19 cellular contexts compared by ENCODE assay signal in the genomic region with DNA sequence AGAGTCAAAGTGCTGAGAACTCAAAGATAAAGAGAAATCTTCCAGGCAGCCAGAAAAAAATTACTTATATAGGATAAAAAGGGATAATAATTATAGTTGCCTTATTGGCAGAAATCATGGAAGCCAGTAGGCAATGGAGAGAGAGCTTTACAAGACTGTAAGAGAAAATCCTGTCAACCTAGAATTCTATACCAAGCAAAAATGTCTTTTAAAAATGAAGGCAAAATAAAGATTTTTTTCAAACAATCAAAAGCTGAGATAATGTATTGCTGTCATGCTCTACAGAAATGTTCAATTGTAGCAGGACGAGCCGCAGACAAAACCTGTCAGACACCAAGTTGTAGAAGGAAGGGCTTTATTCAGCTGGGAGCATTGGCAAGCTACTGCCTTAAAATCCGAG. TPM values are rescaled to one million over a fixed set of nuclear protein-coding genes. Genes with fewer than 3 reads are reported as not detected.
DNase-seq lines count a peak whose midpoint lies in the region; ATAC-seq and TF ChIP-seq lines count a peak whose summit lies in the region.
"Had no signal": no experiment of that assay in that cellular context is flagged by ENCODE, and none has a peak within 500 bp of the region (broad histone marks: within the 10 kb centered on the region; RNA-seq: fewer than 3 reads in every experiment).

No MANE protein-coding gene starts in this region.

- H4K20me1 ChIP-seq in GM23338 (replicated peaks; ENCODE audit: insufficient read depth) (no peaks in the 10 kb centered on the region), OCI-LY3 (ENCODE audit: insufficient read depth, low read length) (no peaks in the 10 kb centered on the region)
- H4K20me1 ChIP-seq: BLaER1 treated with 17β-estradiol and CSF1 and Interleukin-3, amounts not matched to agents 10 nM and 100 nM had no signal

- H3K9ac ChIP-seq in OCI-LY3 (ENCODE audit: low read length), result no peak overlapping the region
- H3K9ac ChIP-seq: BLaER1 treated with 17β-estradiol and CSF1 and Interleukin-3, amounts not matched to agents 10 nM and 100 nM had no signal

- peak; percentile 1 for DNase-seq in activated CD8-positive, alpha-beta memory T cell treated with anti-CD3 and anti-CD28 coated beads, Interleukin-2, amount 50 U/mL, for 48 hours
- DNase-seq in activated CD8-positive, alpha-beta memory T cell treated with anti-CD3 and anti-CD28 coated beads, Interleukin-2, amount 10 ng/mL, durations not matched to agents 7 days and 5 days, result no peak
- DNase-seq in GM23338 (ENCODE audit: low spot score) (no peak), epithelial cell of prostate (ENCODE audit: low read depth, low spot score) (no peak), vagina (ENCODE audit: extremely low spot score in 2 of 2) (no peak)
- DNase-seq in activated CD4-positive, alpha-beta T cell treated with anti-CD3 and anti-CD28 coated beads, Interleukin-2, amount 50 U/mL, for 48 hours, result no peak
- DNase-seq: AML-193; Caco-2; Calu3; CD4-positive, alpha-beta T cell; CD8-positive, alpha-beta T cell; DMS79 treated with DMSO at 0.1 percent for 48 hours; GF-D8 had no signal

- H3K36me3 Mint-ChIP-seq in activated CD8-positive, alpha-beta memory T cell treated with anti-CD3 and anti-CD28 coated beads, Interleukin-2, amount 10 ng/mL, durations not matched to agents 7 days and 5 days, result peaks cover 2% of the 10 kb centered on the region
- H3K36me3 Mint-ChIP-seq in GM23338 (ENCODE audit: low read depth), result peaks cover 14% of the 10 kb centered on the region; the same call in 2 of the 3 replicates
- H3K36me3 Mint-ChIP-seq: CD8-positive, alpha-beta T cell had no signal

- H3K27ac Mint-ChIP-seq in activated CD8-positive, alpha-beta memory T cell treated with anti-CD3 and anti-CD28 coated beads, Interleukin-2, amount 10 ng/mL, durations not matched to agents 7 days and 5 days, result no peak overlapping the region
- H3K27ac Mint-ChIP-seq in GM23338, result no peak overlapping the region
- H3K27ac Mint-ChIP-seq: B cell; CD4-positive, alpha-beta T cell; CD8-positive, alpha-beta T cell had no signal

- ATAC-seq in activated CD8-positive, alpha-beta memory T cell treated with anti-CD3 and anti-CD28 coated beads, Interleukin-2, amount 10 ng/mL, durations not matched to agents 7 days and 5 days, result no peak
- ATAC-seq in GM23338, result no peak
- ATAC-seq: A549; CD8-positive, alpha-beta T cell had no signal

- H2AFZ ChIP-seq in GM23338 (0 out of 2 replicates have a peak overlapping the region, but pooled peaks have one; percentile 10), OCI-LY3 (ENCODE audit: low read depth, low read length) (no peak overlapping the region)

- TF ChIP-seq CTCF in GM23338 (conservative IDR thresholded peaks at IDR 0.05; ENCODE audit: low read depth in 2 of 2) (no peak), OCI-LY3 (IDR thresholded peaks at IDR 0.05; ENCODE audit: low read depth, low read length) (no peak), vagina (IDR thresholded peaks at IDR 0.05) (no peak)

- H3K27ac ChIP-seq in GM23338 (ENCODE audit: low read depth), result no peak overlapping the region
- peak overlapping the region; percentile 70 for H3K27ac ChIP-seq in OCI-LY3 (ENCODE audit: low read length)
- peak overlapping the region; percentile 5 for H3K27ac ChIP-seq in epithelial cell of prostate
- no peak overlapping the region for H3K27ac ChIP-seq in vagina
- H3K27ac ChIP-seq: 22Rv1; A549; BLaER1 treated with 17β-estradiol and CSF1 and Interleukin-3, amounts not matched to agents 10 nM and 100 nM; C4-2B had no signal

- H3K4me3 Mint-ChIP-seq in activated CD8-positive, alpha-beta memory T cell treated with anti-CD3 and anti-CD28 coated beads, Interleukin-2, amount 10 ng/mL, durations not matched to agents 7 days and 5 days, result no peak overlapping the region
- no peak overlapping the region for H3K4me3 Mint-ChIP-seq in GM23338
- H3K4me3 Mint-ChIP-seq: B cell; CD4-positive, alpha-beta T cell; CD8-positive, alpha-beta T cell had no signal

- no peaks in the 10 kb centered on the region for H3F3A ChIP-seq in GM23338 (replicated peaks; ENCODE audit: low read depth)

- peaks cover 3% of the 10 kb centered on the region; the same call in 1 of the 2 replicates for H3K9me2 ChIP-seq in GM23338 (ENCODE audit: insufficient read depth)

- TF ChIP-seq POLR2A in vagina (IDR thresholded peaks at IDR 0.05), result no peak

- 0 out of 2 replicates have a peak, but pooled peaks cover 3% of the 10 kb centered on the region for H3K36me3 ChIP-seq in GM23338 (ENCODE audit: insufficient read depth)
- peaks cover 16% of the 10 kb centered on the region for H3K36me3 ChIP-seq in OCI-LY3 (replicated peaks; ENCODE audit: low read depth, low read length)
- no peaks in the 10 kb centered on the region for H3K36me3 ChIP-seq in vagina
- H3K36me3 ChIP-seq: BLaER1 treated with 17β-estradiol and CSF1 and Interleukin-3, amounts not matched to agents 10 nM and 100 nM had no signal

- H3K4me1 ChIP-seq in GM23338 (ENCODE audit: insufficient read depth) (peaks cover 4% of the 10 kb centered on the region; the same call in 1 of the 2 replicates), OCI-LY3 (ENCODE audit: low read length) (peaks cover 24% of the 10 kb centered on the region), vagina (peaks cover under 1% of the 10 kb centered on the region)
- H3K4me1 ChIP-seq: Caco-2 had no signal

- intact Hi-C loops in vagina (cut with DNase I), result no loop called here

- CTCF ChIA-PET in activated CD8-positive, alpha-beta memory T cell treated with anti-CD3 and anti-CD28 coated beads, Interleukin-2, amount 10 ng/mL, durations not matched to agents 7 days and 5 days (lab: Charles Lee), result interaction anchor here (1.5 to 2.0 kb wide), 2 partner anchors 11 to 17 kb away, joined by 4 to 8 read pairs; no protein-coding TSS in a partner anchor

- H3K9me3 ChIP-seq in OCI-LY3 (ENCODE audit: insufficient read depth, low read length) (peaks cover 24% of the 10 kb centered on the region), vagina (no peaks in the 10 kb centered on the region)
- H3K9me3 ChIP-seq: Caco-2 had no signal

- H3K27me3 ChIP-seq in GM23338 (ENCODE audit: insufficient read depth), result no peaks in the 10 kb centered on the region
- peaks cover 4% of the 10 kb centered on the region; the same call in 1 of the 2 replicates for H3K27me3 ChIP-seq in OCI-LY3 (ENCODE audit: low read depth, low read length)
- H3K27me3 ChIP-seq in vagina, result no peaks in the 10 kb centered on the region
- H3K27me3 ChIP-seq: BLaER1 treated with 17β-estradiol and CSF1 and Interleukin-3, amounts not matched to agents 10 nM and 100 nM had no signal

- H3K4me1 Mint-ChIP-seq in activated CD8-positive, alpha-beta memory T cell treated with anti-CD3 and anti-CD28 coated beads, Interleukin-2, amount 10 ng/mL, durations not matched to agents 7 days and 5 days, result peaks cover 4% of the 10 kb centered on the region
- H3K4me1 Mint-ChIP-seq in GM23338, result peaks cover 5% of the 10 kb centered on the region
- H3K4me1 Mint-ChIP-seq: B cell had no signal

- H3K4me3 ChIP-seq in GM23338, result no peak overlapping the region
- 0 out of 2 replicates have a peak overlapping the region, but pooled peaks have one; percentile 7 for H3K4me3 ChIP-seq in OCI-LY3 (ENCODE audit: low read length)
- H3K4me3 ChIP-seq in vagina, result no peak overlapping the region
- H3K4me3 ChIP-seq: A549; BLaER1 treated with 17β-estradiol and CSF1 and Interleukin-3, amounts not matched to agents 10 nM and 100 nM had no signal

- H3K9me3 Mint-ChIP-seq in activated CD8-positive, alpha-beta memory T cell treated with anti-CD3 and anti-CD28 coated beads, Interleukin-2, amount 10 ng/mL, durations not matched to agents 7 days and 5 days (ENCODE audit: low read depth), result peaks cover 9% of the 10 kb centered on the region
- H3K9me3 Mint-ChIP-seq in GM23338, result peaks cover 19% of the 10 kb centered on the region

- H3K79me2 ChIP-seq in GM23338 (replicated peaks; ENCODE audit: insufficient read depth) (no peaks in the 10 kb centered on the region), OCI-LY3 (ENCODE audit: low read length) (no peaks in the 10 kb centered on the region)

- H3K4me2 ChIP-seq in GM23338 (no peak overlapping the region), OCI-LY3 (ENCODE audit: low read length) (peak overlapping the region; percentile 21; the same call in 1 of the 2 replicates)
- H3K4me2 ChIP-seq: A549; BLaER1 treated with 17β-estradiol and CSF1 and Interleukin-3, amounts not matched to agents 10 nM and 100 nM had no signal

- H3K27me3 Mint-ChIP-seq in activated CD8-positive, alpha-beta memory T cell treated with anti-CD3 and anti-CD28 coated beads, Interleukin-2, amount 10 ng/mL, durations not matched to agents 7 days and 5 days, result peaks cover 2% of the 10 kb centered on the region
- no peaks in the 10 kb centered on the region for H3K27me3 Mint-ChIP-seq in GM23338 (ENCODE audit: insufficient read depth, low read depth, poor library complexity)
- H3K27me3 Mint-ChIP-seq: CD4-positive, alpha-beta T cell had no signal

TF ChIP-seq in GM23338, 12 proteins besides CTCF, POLR2A, EP300 and RAD21 (continues in another document):
- TF ChIP-seq ZNF331 (CRISPR knock-in tag; IDR thresholded peaks at IDR 0.05; ENCODE audit: low read depth) (no peak), NANOG (IDR thresholded peaks at IDR 0.05; ENCODE audit: borderline replicate concordance) (no peak), EZH2phosphoT487 (IDR thresholded peaks at IDR 0.05; ENCODE audit: unreplicated experiment) (no peak), POLR2AphosphoS5 (IDR thresholded peaks at IDR 0.05; ENCODE audit: low read depth) (no peak), JUNB (IDR thresholded peaks at IDR 0.05; ENCODE audit: unreplicated experiment) (no peak)

RNA-seq across cellular contexts. Expression of a gene that starts 26.8 kb away (rescaled TPM):
- total RNA-seq in activated CD8-positive, alpha-beta memory T cell treated with anti-CD3 and anti-CD28 coated beads, Interleukin-2, amount 10 ng/mL, durations not matched to agents 7 days and 5 days, result 10 to 100 TPM; 26.5 to 27.2 TPM
- 25.9 and 37.5 TPM in 2 replicates for total RNA-seq in GM23338 (2014; rRNA removed; shearing (Covaris generic))
- 49.4 and 50.8 TPM in 2 replicates for polyA plus RNA-seq in GM23338 (2016; fragmentation: Nextera tagmentation; extraction: Ambion mirVana)
- total RNA-seq in vagina, result 16.5 TPM

Comparison
In these comparisons a context has a peak if more than half of its experiments do, and no peak if none do; other contexts are left out.
1. H3K27ac ChIP-seq: peak in OCI-LY3 (single experiment) and epithelial cell of prostate (single experiment); none in GM23338 (single experiment) and vagina (single experiment).